In genomic region chr6:38610050-38610619, GRCh38 we compare ENCODE assay signal across 16 cellular contexts.
"Had no signal": no experiment of that assay in that cellular context is flagged by ENCODE, and none has a peak within 500 bp of the region (broad histone marks: within the 10 kb centered on the region; RNA-seq: fewer than 3 reads in every experiment).

No MANE protein-coding gene starts in this region.

- DNase-seq: activated CD4-positive, alpha-beta T cell treated with anti-CD3 and anti-CD28 coated beads for 48 hours; activated CD8-positive, alpha-beta T cell treated with anti-CD3 and anti-CD28 coated beads, Interleukin-2, amount 10 ng/mL, durations not matched to agents 7 days and 5 days; activated naive CD4-positive, alpha-beta T cell treated with anti-CD3 and anti-CD28 coated beads, Interleukin-2, amount 10 ng/mL, durations not matched to agents 7 days and 5 days; central memory CD4-positive, alpha-beta T cell; dermis blood vessel endothelial cell; esophagus squamous epithelium; gastrocnemius medialis; heart right ventricle; naive thymus-derived CD8-positive, alpha-beta T cell; stimulated activated naive CD4-positive, alpha-beta T cell; substantia nigra; T1000 had no signal

- H3K27ac ChIP-seq: esophagus squamous epithelium, gastrocnemius medialis, heart right ventricle, neutrophil, right atrium auricular region had no signal

- ATAC-seq: activated CD8-positive, alpha-beta T cell treated with anti-CD3 and anti-CD28 coated beads, Interleukin-2, amount 10 ng/mL, durations not matched to agents 7 days and 5 days; gastrocnemius medialis; heart right ventricle; naive thymus-derived CD8-positive, alpha-beta T cell; WTC11 had no signal

- H3K9me3 ChIP-seq: esophagus squamous epithelium, gastrocnemius medialis, heart right ventricle, neutrophil, right atrium auricular region had no signal

- H3K27me3 ChIP-seq: esophagus squamous epithelium, gastrocnemius medialis, heart right ventricle, neutrophil, right atrium auricular region had no signal

- H3K4me3 ChIP-seq: esophagus squamous epithelium, gastrocnemius medialis, heart right ventricle, lung, right atrium auricular region had no signal

- H3K36me3 ChIP-seq: esophagus squamous epithelium, gastrocnemius medialis, heart right ventricle, neutrophil, right atrium auricular region had no signal
